Comparison of ENCODE assay signal across 31 cellular contexts in genomic region chr4:178450614-178451013, GRCh38.
DNase-seq lines count a peak whose midpoint lies in the region; ATAC-seq, FAIRE-seq and TF ChIP-seq lines count a peak whose summit lies in the region.
"Had no signal": no experiment of that assay in that cellular context is flagged by ENCODE, and none has a peak within 500 bp of the region (broad histone marks: within the 10 kb centered on the region; RNA-seq: fewer than 3 reads in every experiment).

No MANE protein-coding gene starts in this region.

- no peak overlapping the region for H3K4me2 ChIP-seq in HepG2 (ENCODE audit: low read depth, low read length)
- H3K4me2 ChIP-seq: A549; BLaER1; BLaER1 treated with 17β-estradiol and CSF1 and Interleukin-3, amounts not matched to agents 10 nM and 100 nM had no signal

- DNase-seq in right lobe of liver (no peak), HepG2 (ENCODE audit: low spot score) (no peak), left lobe of liver (ENCODE audit: low spot score) (no peak), gastrocnemius medialis (no peak)
- DNase-seq: 8988T; ACHN; AML-193; BE2C; C1 segment of cervical spinal cord; Caco-2; Calu3; CD4-positive, alpha-beta memory T cell; CD4-positive, alpha-beta T cell; CD4-positive, CD25-positive, alpha-beta regulatory T cell; CD8-positive, alpha-beta memory T cell; CD8-positive, alpha-beta T cell; COR-L47; DMS 273 treated with DMSO at 0.1 percent for 48 hours; DMS153; DMS53; DMS79; DMS79 treated with DMSO at 0.1 percent for 48 hours; DND-41; EL had no signal

- CTCF ChIA-PET in HepG2 (lab: Yijun Ruan, JAX; ENCODE audit: low intra/inter-chr PET ratio, low total read pairs), result no interaction called here

- no peak for TF ChIP-seq RAD21 in HepG2 (CRISPR knock-in tag; IDR thresholded peaks at IDR 0.05)

- no TSS peak for BruUV-seq in HepG2 (replicated peaks; lab: Mats Ljungman, UMichigan)

- TF ChIP-seq EP300 in HepG2 (IDR thresholded peaks at IDR 0.05; ENCODE audit: low read depth in 2 of 2, low read length in 2 of 2) (no peak), HepG2 (CRISPR knock-in tag; IDR thresholded peaks at IDR 0.05; ENCODE audit: borderline replicate concordance) (no peak)

- no peaks in the 10 kb centered on the region for H4K20me1 ChIP-seq in HepG2 (ENCODE audit: insufficient read depth, low read length)
- H4K20me1 ChIP-seq: BLaER1; BLaER1 treated with 17β-estradiol and CSF1 and Interleukin-3, amounts not matched to agents 10 nM and 100 nM had no signal

- 52% methylated on average over 3 of the region's 3 CpGs for WGBS in right lobe of liver (ENCODE audit: insufficient coverage, low coverage, low lambda C conversion rate, missing lambda C conversion rate)
- WGBS in HepG2 (ENCODE audit: low lambda C conversion rate), result 32% methylated on average over 3 of the region's 3 CpGs

- TF ChIP-seq CTCF in right lobe of liver (IDR thresholded peaks at IDR 0.05) (no peak), HepG2 (CRISPR knock-in tag; IDR thresholded peaks at IDR 0.05) (no peak), gastrocnemius medialis (IDR thresholded peaks at IDR 0.05 in 4 of 5, conservative IDR thresholded peaks at IDR 0.05 in 1 of 5) (no peak)

- intact Hi-C loops in right lobe of liver (cut with DNase I), result no loop called here
- intact Hi-C loops in HepG2 (cut with micrococcal nuclease; ENCODE audit: unreplicated experiment), result no loop called here
- intact Hi-C loops in gastrocnemius medialis (cut with DNase I; ENCODE audit: low total_unique reads), result no loop called here

- H3K4me3 ChIP-seq in right lobe of liver, result no peak overlapping the region
- no peak overlapping the region for H3K4me3 ChIP-seq in HepG2 (replicated peaks in 1 of 3; ENCODE audit: insufficient read depth in 1 of 3, low read depth in 2 of 3, low read length in 3 of 3)
- H3K4me3 ChIP-seq in gastrocnemius medialis, result no peak overlapping the region
- H3K4me3 ChIP-seq: A549; BLaER1; BLaER1 treated with 17β-estradiol and CSF1 and Interleukin-3, amounts not matched to agents 10 nM and 100 nM had no signal

- POLR2A ChIA-PET in HepG2 (lab: Yijun Ruan, JAX), result no interaction called here

- H3K9me3 ChIP-seq in right lobe of liver (no peaks in the 10 kb centered on the region), HepG2 (ENCODE audit: low read length) (no peaks in the 10 kb centered on the region), gastrocnemius medialis (no peaks in the 10 kb centered on the region)
- H3K9me3 ChIP-seq: A549; BE2C; BLaER1; BLaER1 treated with 17β-estradiol and CSF1 and Interleukin-3, amounts not matched to agents 10 nM and 100 nM; Caco-2 had no signal

- H3K27ac ChIP-seq in right lobe of liver (no peak overlapping the region), HepG2 (ENCODE audit: extremely low read length, insufficient read depth, low read length) (no peak overlapping the region), gastrocnemius medialis (no peak overlapping the region)
- H3K27ac ChIP-seq: 22Rv1; A549; BLaER1; BLaER1 treated with 17β-estradiol and CSF1 and Interleukin-3, amounts not matched to agents 10 nM and 100 nM; C4-2B had no signal

- FAIRE-seq in HepG2 (lab: Jason Lieb, UNC), result no peak
- FAIRE-seq: A204.1, A549, D721Med had no signal

- no peak for TF ChIP-seq POLR2A in right lobe of liver (IDR thresholded peaks at IDR 0.05)
- TF ChIP-seq POLR2A in HepG2 (IDR thresholded peaks at IDR 0.05; ENCODE audit: insufficient read depth in 1 of 2, low read depth in 2 of 2, low read length in 2 of 2), result no peak
- no peak for TF ChIP-seq POLR2A in gastrocnemius medialis (IDR thresholded peaks at IDR 0.05)

- no peak overlapping the region for H2AFZ ChIP-seq in HepG2 (ENCODE audit: low read length)

- H3K4me1 ChIP-seq in right lobe of liver, result no peaks in the 10 kb centered on the region
- H3K4me1 ChIP-seq in HepG2 (ENCODE audit: insufficient read depth, low read length), result no peaks in the 10 kb centered on the region
- no peaks in the 10 kb centered on the region for H3K4me1 ChIP-seq in gastrocnemius medialis
- H3K4me1 ChIP-seq: A549; BE2C; BLaER1; BLaER1 treated with 17β-estradiol and CSF1 and Interleukin-3, amounts not matched to agents 10 nM and 100 nM; Caco-2 had no signal

- peak; percentile 24 to 64 (median 37) for ATAC-seq in right lobe of liver
- ATAC-seq in HepG2, result no peak
- peak; percentile 55 for ATAC-seq in left lobe of liver
- no peak for ATAC-seq in gastrocnemius medialis
- ATAC-seq: A549; CD8-positive, alpha-beta T cell had no signal

- no peaks in the 10 kb centered on the region for H3K36me3 ChIP-seq in right lobe of liver
- no peaks in the 10 kb centered on the region for H3K36me3 ChIP-seq in HepG2 (replicated peaks in 1 of 2; ENCODE audit: control insufficient read depth in 1 of 2, insufficient read depth in 2 of 2, low read length in 2 of 2)
- H3K36me3 ChIP-seq in gastrocnemius medialis, result no peaks in the 10 kb centered on the region
- H3K36me3 ChIP-seq: BE2C; BLaER1; BLaER1 treated with 17β-estradiol and CSF1 and Interleukin-3, amounts not matched to agents 10 nM and 100 nM had no signal

- no peak overlapping the region for H3K9ac ChIP-seq in HepG2 (ENCODE audit: insufficient read depth, low read depth, low read length)
- H3K9ac ChIP-seq: BLaER1; BLaER1 treated with 17β-estradiol and CSF1 and Interleukin-3, amounts not matched to agents 10 nM and 100 nM had no signal

- in situ Hi-C loops in HepG2 (cut with HindIII; ENCODE audit: extremely low pct_ligation_motif_present, low pct_unique_long_range_greater_than_20kb) (no loop called here), gastrocnemius medialis (cut with MboI; ENCODE audit: low sequenced_read_pairs in 4 of 4) (no loop called here)

- H3K27me3 ChIP-seq in right lobe of liver (no peaks in the 10 kb centered on the region), HepG2 (ENCODE audit: control insufficient read depth in 1 of 2, insufficient read depth in 2 of 2, low read length in 2 of 2) (no peaks in the 10 kb centered on the region), gastrocnemius medialis (no peaks in the 10 kb centered on the region)
- H3K27me3 ChIP-seq: BE2C; BLaER1; BLaER1 treated with 17β-estradiol and CSF1 and Interleukin-3, amounts not matched to agents 10 nM and 100 nM had no signal

- no peaks in the 10 kb centered on the region for H3K79me2 ChIP-seq in HepG2 (ENCODE audit: insufficient read depth, low read length)

TF ChIP-seq in HepG2, 621 proteins besides CTCF, POLR2A, EP300 and RAD21:
- no peak for TF ChIP-seq ZNF33A (CRISPR knock-in tag; IDR thresholded peaks at IDR 0.05; ENCODE audit: borderline replicate concordance)
- TF ChIP-seq ZNF556 (CRISPR knock-in tag; IDR thresholded peaks at IDR 0.05; ENCODE audit: borderline replicate concordance), result no peak
- no peak for TF ChIP-seq DNMT1 (CRISPR knock-in tag; IDR thresholded peaks at IDR 0.05)

Comparison
In these comparisons a context has a peak if more than half of its experiments do, and no peak if none do; other contexts are left out.
1. ATAC-seq: peak in right lobe of liver (4 of 4) and left lobe of liver (single experiment); none in HepG2 (single experiment) and gastrocnemius medialis (0 of 2).